ENCODE assay signal across 16 cellular contexts in the genomic region with DNA sequence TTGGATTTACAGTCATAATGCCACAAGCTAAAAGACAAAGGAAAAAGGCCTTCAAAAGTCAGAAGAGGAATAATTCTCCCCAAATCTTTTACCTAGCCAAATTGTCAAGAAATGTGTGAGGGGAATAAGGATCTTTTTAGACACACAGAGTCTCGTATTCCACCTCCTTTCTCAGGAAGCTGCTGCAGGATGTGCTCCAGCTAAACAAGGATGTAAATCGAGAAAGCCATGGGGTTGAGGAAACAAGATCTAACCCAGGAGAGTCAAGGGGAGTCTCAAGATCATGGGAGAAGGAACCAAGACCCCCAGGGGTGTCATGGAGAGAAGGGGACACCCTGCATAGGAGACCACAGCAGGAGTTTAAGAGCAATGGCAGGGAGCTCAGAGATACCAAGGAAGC.
DNase-seq lines count a peak whose midpoint lies in the region; FAIRE-seq and TF ChIP-seq lines count a peak whose summit lies in the region.
"Had no signal": no experiment of that assay in that cellular context is flagged by ENCODE, and none has a peak within 500 bp of the region (broad histone marks: within the 10 kb centered on the region; RNA-seq: fewer than 3 reads in every experiment).

No MANE protein-coding gene starts in this region.

- no peak overlapping the region for H2AFZ ChIP-seq in astrocyte (ENCODE audit: low read depth, low read length)

- H3K9ac ChIP-seq in astrocyte (ENCODE audit: low read length): no peak overlapping the region
- H3K9ac ChIP-seq: BLaER1 had no signal

- H3K4me3 Mint-ChIP-seq in Caco-2 (ENCODE audit: unreplicated experiment): peak overlapping the region; percentile 40
- no peak overlapping the region for H3K4me3 Mint-ChIP-seq in astrocyte (ENCODE audit: unreplicated experiment)
- peak overlapping the region; percentile 61 for H3K4me3 Mint-ChIP-seq in glutamatergic neuron (ENCODE audit: unreplicated experiment)
- H3K4me3 Mint-ChIP-seq in activated naive CD4-positive, alpha-beta T cell treated with anti-CD3 and anti-CD28 coated beads, Interleukin-2, amount 10 ng/mL, durations not matched to agents 7 days and 5 days: no peak overlapping the region
- H3K4me3 Mint-ChIP-seq: CD4-positive, CD25-positive, alpha-beta regulatory T cell had no signal

- H3K27me3 ChIP-seq in Caco-2 (replicated peaks; ENCODE audit: control insufficient read depth, insufficient read depth, low read length) (no peaks in the 10 kb centered on the region), astrocyte (ENCODE audit: insufficient read depth, low read length) (no peaks in the 10 kb centered on the region)
- H3K27me3 ChIP-seq: BLaER1 had no signal

- peaks cover 16% of the 10 kb centered on the region for H3K9me3 Mint-ChIP-seq in Caco-2 (ENCODE audit: unreplicated experiment)
- peaks cover 5% of the 10 kb centered on the region for H3K9me3 Mint-ChIP-seq in astrocyte (ENCODE audit: unreplicated experiment)
- peaks cover 21% of the 10 kb centered on the region for H3K9me3 Mint-ChIP-seq in glutamatergic neuron (ENCODE audit: unreplicated experiment)
- no peaks in the 10 kb centered on the region for H3K9me3 Mint-ChIP-seq in activated naive CD4-positive, alpha-beta T cell treated with anti-CD3 and anti-CD28 coated beads, Interleukin-2, amount 10 ng/mL, durations not matched to agents 7 days and 5 days

- DNase-seq in Caco-2: no peak
- no peak for DNase-seq in astrocyte (ENCODE audit: low read depth)
- DNase-seq in glutamatergic neuron: no peak
- DNase-seq in activated naive CD4-positive, alpha-beta T cell treated with anti-CD3 and anti-CD28 coated beads, Interleukin-2, amount 10 ng/mL, durations not matched to agents 7 days and 5 days: no peak
- no peak for DNase-seq in caudate nucleus (lab: John Stamatoyannopoulos, UW)
- no peak for DNase-seq in ecto neural progenitor cell (ENCODE audit: low spot score)
- no peak for DNase-seq in NCI-H2227 (lab: John Stamatoyannopoulos, UW; ENCODE audit: unreplicated experiment)
- DNase-seq: CD4-positive, CD25-positive, alpha-beta regulatory T cell; DMS79; GOT3; HCEC 1CT had no signal

- H3K4me1 Mint-ChIP-seq in Caco-2 (ENCODE audit: low read depth, unreplicated experiment) (no peaks in the 10 kb centered on the region), astrocyte (ENCODE audit: low read depth, unreplicated experiment) (peaks cover 10% of the 10 kb centered on the region), glutamatergic neuron (ENCODE audit: low read depth, unreplicated experiment) (peaks cover 33% of the 10 kb centered on the region)
- H3K4me1 Mint-ChIP-seq in activated naive CD4-positive, alpha-beta T cell treated with anti-CD3 and anti-CD28 coated beads, Interleukin-2, amount 10 ng/mL, durations not matched to agents 7 days and 5 days: no peaks in the 10 kb centered on the region
- H3K4me1 Mint-ChIP-seq: CD4-positive, CD25-positive, alpha-beta regulatory T cell had no signal

- CTCF ChIA-PET in Caco-2 (lab: Charles Lee): no interaction called here
- CTCF ChIA-PET in HEK293 (lab: Yijun Ruan, JAX): no interaction called here
- CTCF ChIA-PET in activated naive CD4-positive, alpha-beta T cell treated with anti-CD3 and anti-CD28 coated beads, Interleukin-2, amount 10 ng/mL, durations not matched to agents 7 days and 5 days (lab: Charles Lee): no interaction called here

- POLR2A ChIA-PET in Caco-2 (lab: Charles Lee) (no interaction called here), HEK293 (lab: Yijun Ruan, JAX) (interaction anchor here (0.7 to 1.1 kb wide), 2 partner anchors 10 to 137 kb away, joined by 3 read pairs; no protein-coding TSS in a partner anchor)

- H3K36me3 ChIP-seq in Caco-2 (ENCODE audit: control insufficient read depth, insufficient read depth, low read length): no peaks in the 10 kb centered on the region; the same call in 1 of the 2 replicates
- H3K36me3 ChIP-seq in HEK293 (ENCODE audit: control insufficient read depth in 2 of 2, insufficient read depth in 1 of 2, low read length in 2 of 2): peaks cover 0 to 25% of the 10 kb centered on the region in 2 experiments; a peak in 2 of 3 replicates
- H3K36me3 ChIP-seq in astrocyte (ENCODE audit: insufficient read depth, low read length): no peaks in the 10 kb centered on the region

- no peaks in the 10 kb centered on the region for H3K79me2 ChIP-seq in astrocyte (ENCODE audit: insufficient read depth, low read length)

- H3K27ac Mint-ChIP-seq in Caco-2 (ENCODE audit: unreplicated experiment) (no peak overlapping the region), astrocyte (ENCODE audit: unreplicated experiment) (peak overlapping the region; percentile 62), glutamatergic neuron (ENCODE audit: unreplicated experiment) (peak overlapping the region; percentile 62)
- no peak overlapping the region for H3K27ac Mint-ChIP-seq in activated naive CD4-positive, alpha-beta T cell treated with anti-CD3 and anti-CD28 coated beads, Interleukin-2, amount 10 ng/mL, durations not matched to agents 7 days and 5 days

- H4K20me1 ChIP-seq in astrocyte (ENCODE audit: insufficient read depth, low read length): no peaks in the 10 kb centered on the region

- no peak overlapping the region for H3K4me3 ChIP-seq in Caco-2 (ENCODE audit: low read depth, low read length)
- H3K4me3 ChIP-seq in HEK293 (ENCODE audit: low read depth, low read length): no peak overlapping the region
- H3K4me3 ChIP-seq in astrocyte (ENCODE audit: insufficient read depth, low read depth, low read length): no peak overlapping the region
- H3K4me3 ChIP-seq: BLaER1, K562 had no signal

- no peak overlapping the region for H3K4me2 ChIP-seq in astrocyte (ENCODE audit: low read length)

- TF ChIP-seq CTCF in Caco-2 (IDR thresholded peaks at IDR 0.05; ENCODE audit: insufficient read depth in 1 of 2, low read depth in 1 of 2, low read length in 1 of 2, severe bottlenecking in 1 of 2, unreplicated experiment in 1 of 2) (no peak), HEK293 (tag by site-specific recombination; IDR thresholded peaks at IDR 0.05) (no peak), astrocyte (IDR thresholded peaks at IDR 0.05; ENCODE audit: insufficient read depth, low read depth, low read length) (no peak), glutamatergic neuron (IDR thresholded peaks at IDR 0.05; ENCODE audit: partially characterized antibody, unreplicated experiment) (no peak)

- no peak overlapping the region for H3K27ac ChIP-seq in HEK293 (ENCODE audit: extremely low read depth, low read depth, low read length)
- no peak overlapping the region for H3K27ac ChIP-seq in astrocyte (ENCODE audit: low read depth, low read length)
- H3K27ac ChIP-seq in caudate nucleus (ENCODE audit: low read depth, low read length): no peak overlapping the region
- H3K27ac ChIP-seq: BLaER1 had no signal

- FAIRE-seq in astrocyte (lab: Jason Lieb, UNC): no peak
- FAIRE-seq: A204.1, GM12891, K562 had no signal

- H3K9me3 ChIP-seq in Caco-2 (peaks cover 4% of the 10 kb centered on the region; the same call in 1 of the 2 replicates), HEK293 (ENCODE audit: control insufficient read depth, insufficient read depth, low read depth, low read length) (no peaks in the 10 kb centered on the region), astrocyte (ENCODE audit: insufficient read depth, low read depth, low read length) (no peaks in the 10 kb centered on the region)

- BruUV-seq in Caco-2 (replicated peaks; lab: Mats Ljungman, UMichigan): no TSS peak

- H3K27me3 Mint-ChIP-seq in Caco-2 (ENCODE audit: insufficient read depth, unreplicated experiment): no peaks in the 10 kb centered on the region
- H3K27me3 Mint-ChIP-seq in astrocyte (ENCODE audit: low read depth, unreplicated experiment): no peaks in the 10 kb centered on the region
- H3K27me3 Mint-ChIP-seq in glutamatergic neuron (ENCODE audit: unreplicated experiment): peaks cover 24% of the 10 kb centered on the region
- no peaks in the 10 kb centered on the region for H3K27me3 Mint-ChIP-seq in activated naive CD4-positive, alpha-beta T cell treated with anti-CD3 and anti-CD28 coated beads, Interleukin-2, amount 10 ng/mL, durations not matched to agents 7 days and 5 days
- H3K27me3 Mint-ChIP-seq: CD4-positive, CD25-positive, alpha-beta regulatory T cell had no signal

- intact Hi-C loops in Caco-2 (cut with micrococcal nuclease; ENCODE audit: unreplicated experiment): no loop called here

- peaks cover 39% of the 10 kb centered on the region for H3K36me3 Mint-ChIP-seq in Caco-2 (ENCODE audit: insufficient read depth, unreplicated experiment)
- peaks cover 14% of the 10 kb centered on the region for H3K36me3 Mint-ChIP-seq in astrocyte (ENCODE audit: low read depth, unreplicated experiment)
- H3K36me3 Mint-ChIP-seq in glutamatergic neuron (ENCODE audit: unreplicated experiment): peaks cover 9% of the 10 kb centered on the region
- peaks cover 10% of the 10 kb centered on the region for H3K36me3 Mint-ChIP-seq in activated naive CD4-positive, alpha-beta T cell treated with anti-CD3 and anti-CD28 coated beads, Interleukin-2, amount 10 ng/mL, durations not matched to agents 7 days and 5 days

- H3K4me1 ChIP-seq in Caco-2 (no peaks in the 10 kb centered on the region), HEK293 (ENCODE audit: control insufficient read depth, insufficient read depth, low read length) (no peaks in the 10 kb centered on the region), astrocyte (ENCODE audit: insufficient read depth, low read length) (peaks cover 16% of the 10 kb centered on the region)

TF ChIP-seq in HEK293, 187 proteins besides CTCF, POLR2A, EP300 and RAD21 (continues in another document):
- no peak for TF ChIP-seq ZNF791 (tag by site-specific recombination; IDR thresholded peaks at IDR 0.05)
- TF ChIP-seq ZNF354C (tag by site-specific recombination; IDR thresholded peaks at IDR 0.05; ENCODE audit: borderline replicate concordance, low read depth): no peak
- TF ChIP-seq ZSCAN16 (tag by site-specific recombination; IDR thresholded peaks at IDR 0.05): no peak
- TF ChIP-seq ZNF274 (IDR thresholded peaks at IDR 0.05; ENCODE audit: low read length): no peak
- no peak for TF ChIP-seq ZNF274 (tag by site-specific recombination; IDR thresholded peaks at IDR 0.05; ENCODE audit: borderline replicate concordance)
- no peak for TF ChIP-seq ZNF585B (tag by site-specific recombination; IDR thresholded peaks at IDR 0.05)
- TF ChIP-seq, protein P1, sequence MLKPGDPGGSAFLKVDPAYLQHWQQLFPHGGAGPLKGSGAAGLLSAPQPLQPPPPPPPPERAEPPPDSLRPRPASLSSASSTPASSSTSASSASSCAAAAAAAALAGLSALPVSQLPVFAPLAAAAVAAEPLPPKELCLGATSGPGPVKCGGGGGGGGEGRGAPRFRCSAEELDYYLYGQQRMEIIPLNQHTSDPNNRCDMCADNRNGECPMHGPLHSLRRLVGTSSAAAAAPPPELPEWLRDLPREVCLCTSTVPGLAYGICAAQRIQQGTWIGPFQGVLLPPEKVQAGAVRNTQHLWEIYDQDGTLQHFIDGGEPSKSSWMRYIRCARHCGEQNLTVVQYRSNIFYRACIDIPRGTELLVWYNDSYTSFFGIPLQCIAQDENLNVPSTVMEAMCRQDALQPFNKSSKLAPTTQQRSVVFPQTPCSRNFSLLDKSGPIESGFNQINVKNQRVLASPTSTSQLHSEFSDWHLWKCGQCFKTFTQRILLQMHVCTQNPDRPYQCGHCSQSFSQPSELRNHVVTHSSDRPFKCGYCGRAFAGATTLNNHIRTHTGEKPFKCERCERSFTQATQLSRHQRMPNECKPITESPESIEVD (tag by site-specific recombination; IDR thresholded peaks at IDR 0.05): no peak

Comparison
In these comparisons a context has a peak if more than half of its experiments do, and no peak if none do; other contexts are left out.
1. H3K27ac Mint-ChIP-seq: peak in astrocyte (single experiment) and glutamatergic neuron (single experiment); none in Caco-2 (single experiment) and activated naive CD4-positive, alpha-beta T cell treated with anti-CD3 and anti-CD28 coated beads, Interleukin-2, amount 10 ng/mL, durations not matched to agents 7 days and 5 days (single experiment).
2. H3K4me3 Mint-ChIP-seq: peak in Caco-2 (single experiment) and glutamatergic neuron (single experiment); none in astrocyte (single experiment) and activated naive CD4-positive, alpha-beta T cell treated with anti-CD3 and anti-CD28 coated beads, Interleukin-2, amount 10 ng/mL, durations not matched to agents 7 days and 5 days (single experiment).